In the genomic region with DNA sequence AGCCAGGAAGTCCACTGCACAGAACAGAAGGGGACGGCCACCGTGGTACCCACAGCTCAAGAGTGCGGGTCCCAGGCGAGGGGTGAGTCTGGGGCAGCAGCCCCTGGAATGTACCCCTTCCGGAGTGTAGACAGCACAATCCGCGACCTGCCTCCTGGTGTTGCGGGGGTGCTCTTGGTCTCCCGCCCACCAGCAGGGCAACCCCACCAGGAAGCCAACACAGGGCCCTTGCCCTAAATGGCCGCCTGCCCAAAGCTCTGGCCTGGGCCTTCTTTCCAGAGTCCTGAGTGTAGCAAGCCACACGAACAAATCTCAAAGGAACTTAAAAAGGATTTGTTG, we compare ENCODE assay signal across 10 cellular contexts. TPM values are rescaled to one million over a fixed set of nuclear protein-coding genes. Genes with fewer than 3 reads are reported as not detected.
DNase-seq lines count a peak whose midpoint lies in the region; ATAC-seq, FAIRE-seq and TF ChIP-seq lines count a peak whose summit lies in the region.
"Had no signal": no experiment of that assay in that cellular context is flagged by ENCODE, and none has a peak within 500 bp of the region (broad histone marks: within the 10 kb centered on the region; RNA-seq: fewer than 3 reads in every experiment).

No MANE protein-coding gene starts in this region.

- H3K4me1 Mint-ChIP-seq in activated B cell treated with CpG ODN at 0.5 μM for 24 hours = peaks cover 4% of the 10 kb centered on the region

- peak; percentile 26 for DNase-seq in GM12892 (ENCODE audit: insufficient read length)
- DNase-seq in activated B cell treated with CpG ODN at 0.5 μM for 24 hours = peak; percentile 13
- peak; percentile 15 for DNase-seq in left ventricle myocardium inferior
- DNase-seq in spleen = no peak
- no peak for DNase-seq in mesenteric fat pad (ENCODE audit: low spot score)
- DNase-seq: MG63, SHP77 had no signal

- H3K27me3 Mint-ChIP-seq in activated B cell treated with CpG ODN at 0.5 μM for 24 hours = no peaks in the 10 kb centered on the region

- H3K36me3 ChIP-seq in left ventricle myocardium inferior = no peaks in the 10 kb centered on the region
- H3K36me3 ChIP-seq in spleen = peaks cover 0 to 15% (median 0%) of the 10 kb centered on the region in 6 donors

- CTCF ChIA-PET in activated B cell treated with CpG ODN at 0.5 μM for 24 hours (lab: Charles Lee) = no interaction called here

- H3K9me3 Mint-ChIP-seq in activated B cell treated with CpG ODN at 0.5 μM for 24 hours = no peaks in the 10 kb centered on the region

- H3K27ac Mint-ChIP-seq in activated B cell treated with CpG ODN at 0.5 μM for 24 hours = no peak overlapping the region

- WGBS in spleen, 5 donors = 52 to 82% (median 63%) methylated on average over 11 of the region's 11 CpGs

- no peak overlapping the region for H3K4me3 ChIP-seq in left ventricle myocardium inferior
- H3K4me3 ChIP-seq in spleen = peak overlapping the region in 5 of 8 donors; percentile 60 to 91 (median 88)

- POLR2A ChIA-PET in activated B cell treated with CpG ODN at 0.5 μM for 24 hours (lab: Charles Lee) = no interaction called here

- peak overlapping the region; percentile 55 for H3K4me3 Mint-ChIP-seq in activated B cell treated with CpG ODN at 0.5 μM for 24 hours

- no peaks in the 10 kb centered on the region for H3K36me3 Mint-ChIP-seq in activated B cell treated with CpG ODN at 0.5 μM for 24 hours (ENCODE audit: low read depth)

- H3K9me3 ChIP-seq in left ventricle myocardium inferior (replicated peaks) (no peaks in the 10 kb centered on the region), spleen (no peaks in the 10 kb centered on the region)
- H3K9me3 ChIP-seq: MG63 had no signal

- intact Hi-C loops in activated B cell treated with CpG ODN at 0.5 μM for 24 hours (cut with micrococcal nuclease) = loop anchor here (2.0 to 5.0 kb wide), 3 partner anchors 53 to 256 kb away; a partner anchor contains a TSS
- intact Hi-C loops in left ventricle myocardium inferior (cut with micrococcal nuclease) = no loop called here
- intact Hi-C loops in spleen (cut with DNase I; ENCODE audit: low total_unique reads) = no loop called here

- ATAC-seq in activated B cell treated with CpG ODN at 0.5 μM for 24 hours (ENCODE audit: low read depth) = no peak
- no peak for ATAC-seq in GM18511 (IDR thresholded peaks at IDR 0.05; ENCODE audit: unreplicated experiment)
- ATAC-seq in HG03378 (IDR thresholded peaks at IDR 0.05; ENCODE audit: unreplicated experiment) = no peak
- no peak for ATAC-seq in GM21576 (IDR thresholded peaks at IDR 0.05; ENCODE audit: unreplicated experiment)

- FAIRE-seq in GM12892 (lab: Jason Lieb, UNC) = no peak

- TF ChIP-seq CTCF in activated B cell treated with CpG ODN at 0.5 μM for 24 hours (IDR thresholded peaks at IDR 0.05) (no peak), left ventricle myocardium inferior (IDR thresholded peaks at IDR 0.05; ENCODE audit: borderline replicate concordance) (no peak), spleen (IDR thresholded peaks at IDR 0.05 in 8 of 11, conservative IDR thresholded peaks at IDR 0.05 in 3 of 11) (no peak)

- no peak overlapping the region for H3K27ac ChIP-seq in left ventricle myocardium inferior (replicated peaks)
- peak overlapping the region in 6 of 8 donors; percentile 47 to 93 (median 88) for H3K27ac ChIP-seq in spleen

- H3K27me3 ChIP-seq in left ventricle myocardium inferior (ENCODE audit: low read depth) = no peaks in the 10 kb centered on the region
- H3K27me3 ChIP-seq in spleen (replicated peaks in 1 of 7) = no peaks in the 10 kb centered on the region

- H3K4me1 ChIP-seq in left ventricle myocardium inferior = peaks cover 16% of the 10 kb centered on the region
- peaks cover 5 to 50% (median 30%) of the 10 kb centered on the region in 6 donors for H3K4me1 ChIP-seq in spleen

- TF ChIP-seq POLR2A in GM12892 (IDR thresholded peaks at IDR 0.05; ENCODE audit: low read depth, low read length) = no peak
- no peak for TF ChIP-seq POLR2A in spleen (IDR thresholded peaks at IDR 0.05)

RNA-seq across cellular contexts. Expression of a gene that starts 1.1 kb away (rescaled TPM):
- polyA plus RNA-seq in GM12892 (2012; ENCODE audit: missing spikeins) = 5.6 TPM
- 7.4 and 10.7 TPM in 2 replicates for total RNA-seq in activated B cell treated with CpG ODN at 0.5 μM for 24 hours
- 4.9 TPM for total RNA-seq in left ventricle myocardium inferior
- 10 to 100 TPM; 21.6 to 52.8 (median 35.0) TPM for total RNA-seq in spleen
- polyA plus RNA-seq in spleen = 10 to 100 TPM in 2 of 3 donors, 1 to 10 TPM in 1; 7.5 to 17.6 (median 13.3) TPM
- total RNA-seq in mesenteric fat pad = 21.7 TPM

Comparison
In these comparisons a context has a peak if more than half of its experiments do, and no peak if none do; other contexts are left out.
1. DNase-seq: peak in GM12892 (single experiment), activated B cell treated with CpG ODN at 0.5 μM for 24 hours (single experiment) and left ventricle myocardium inferior (single experiment); none in spleen (single experiment) and mesenteric fat pad (single experiment).